1 cellular context compared by ENCODE assay signal in genomic region chr12:131219173-131220006, GRCh38.
TF ChIP-seq lines count a peak whose summit lies in the region.

No MANE protein-coding gene starts in this region.

TF ChIP-seq in A549, 52 proteins besides CTCF, POLR2A, EP300 and RAD21 (continued from another document):
- TF ChIP-seq E2F6 (IDR thresholded peaks at IDR 0.05; ENCODE audit: borderline replicate concordance, low read depth) (no peak), HOXB5 (CRISPR knock-in tag; IDR thresholded peaks at IDR 0.05) (no peak), POLR2AphosphoS2 (conservative IDR thresholded peaks at IDR 0.05; ENCODE audit: low read length) (no peak), NPAS2 (CRISPR knock-in tag; IDR thresholded peaks at IDR 0.05; ENCODE audit: borderline replicate concordance) (no peak), EHF (CRISPR knock-in tag; IDR thresholded peaks at IDR 0.05) (no peak), USF2 (IDR thresholded peaks at IDR 0.05) (no peak), MAX (IDR thresholded peaks at IDR 0.05) (no peak), MAZ (IDR thresholded peaks at IDR 0.05; ENCODE audit: borderline replicate concordance, low read depth, low read length) (no peak), FOSB (CRISPR knock-in tag; IDR thresholded peaks at IDR 0.05) (no peak)
